33 cellular contexts compared by ENCODE assay signal in the genomic region with DNA sequence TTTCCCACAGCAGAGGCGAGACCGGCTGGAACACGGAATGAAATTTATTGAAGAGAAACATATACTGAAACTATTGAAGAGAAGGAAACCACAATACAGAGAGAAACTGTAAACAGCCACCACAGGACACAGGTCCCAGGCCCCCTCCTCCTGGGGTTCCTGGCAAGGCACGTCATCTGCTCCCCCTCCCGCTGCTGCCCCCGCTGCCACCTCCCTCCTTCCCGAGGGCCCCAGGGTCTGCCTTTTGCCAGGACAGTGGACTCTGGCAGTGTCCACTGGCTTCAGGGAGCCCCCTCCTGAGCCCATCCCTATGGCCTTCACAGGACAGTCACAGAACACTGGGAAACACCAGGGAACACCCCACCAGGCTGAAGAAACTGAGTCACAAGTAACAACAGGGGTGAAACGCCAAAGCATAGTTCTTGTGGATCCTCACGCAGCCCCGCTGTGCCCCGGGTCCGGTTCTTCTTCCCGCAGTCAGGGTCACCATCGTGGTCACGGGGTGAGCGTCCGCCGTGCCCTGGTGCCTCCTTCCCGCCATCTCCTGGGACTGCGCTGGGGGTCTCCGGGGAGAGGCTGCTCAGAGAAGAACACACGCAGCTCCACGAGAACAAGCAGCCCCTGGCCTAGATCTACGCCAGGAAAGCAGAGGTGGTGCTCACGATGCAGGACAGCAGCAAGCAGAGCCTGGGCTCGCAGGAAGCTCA. TPM values are rescaled to one million over a fixed set of nuclear protein-coding genes. Genes with fewer than 3 reads are reported as not detected.
"Had no signal": no experiment of that assay in that cellular context is flagged by ENCODE, and none has a peak within 500 bp of the region (broad histone marks: within the 10 kb centered on the region; RNA-seq: fewer than 3 reads in every experiment).

No MANE protein-coding gene starts in this region.

- DNase-seq: activated CD4-positive, alpha-beta T cell treated with anti-CD3 and anti-CD28 coated beads for 4 hours; activated CD4-positive, alpha-beta T cell treated with anti-CD3 and anti-CD28 coated beads, Interleukin-2, amount 50 U/mL, for 48 hours; activated CD4-positive, CD25-positive, alpha-beta regulatory T cell; activated CD8-positive, alpha-beta memory T cell treated with anti-CD3 and anti-CD28 coated beads for 24 hours; activated CD8-positive, alpha-beta memory T cell treated with anti-CD3 and anti-CD28 coated beads, Interleukin-2, amount 50 U/mL, for 4 hours; activated naive CD4-positive, alpha-beta T cell treated with anti-CD3 and anti-CD28 coated beads for 36 hours; activated T-cell treated with anti-CD3 and anti-CD28 coated beads, Interleukin-2, amount 50 U/mL, for 24 hours; central memory CD4-positive, alpha-beta T cell; islet precursor cell; left cardiac atrium; left ventricle myocardium superior; retina; sigmoid colon; small intestine; stimulated activated CD4-positive, alpha-beta T cell treated with anti-CD3 and anti-CD28 coated beads, Interleukin-1b, Interleukin-23, amount 100 ng/mL, for 48 hours; stimulated activated CD4-positive, alpha-beta T cell treated with anti-CD3 and anti-CD28 coated beads, Interleukin-4, amount 100 ng/mL, for 4 hours; stimulated activated CD8-positive, alpha-beta memory T cell treated with anti-CD3 and anti-CD28 coated beads, Interleukin-4, amount 100 ng/mL, for 48 hours; stimulated activated naive CD8-positive, alpha-beta T cell treated with anti-CD3 and anti-CD28 coated beads, Interleukin-15, amount 100 ng/mL, for 72 hours; substantia nigra; upper lobe of left lung had no signal

- H3K27ac Mint-ChIP-seq: activated naive CD4-positive, alpha-beta T cell treated with anti-CD3 and anti-CD28 coated beads for 36 hours; activated T-cell treated with anti-CD3 and anti-CD28 coated beads, Interleukin-2, amount 50 U/mL, for 24 hours; natural killer cell treated with Interleukin-12 subunit alpha and Interleukin-12 subunit beta and Interleukin-15 and Interleukin-18, amount 100 ng/mL, for 72 hours; stimulated activated memory B cell treated with anti-CD40 and anti-IgM and Interleukin-4, amounts not matched to agents 10 μg/mL and 1 μg/mL and 100 μg/mL, for 72 hours; stimulated activated naive CD8-positive, alpha-beta T cell treated with anti-CD3 and anti-CD28 coated beads, Interleukin-15, amount 100 ng/mL, for 72 hours had no signal

- H3K4me1 ChIP-seq: breast epithelium, gastroesophageal sphincter, prostate gland, sigmoid colon, upper lobe of left lung had no signal

- H3K4me1 Mint-ChIP-seq: stimulated activated memory B cell treated with anti-CD40 and anti-IgM and Interleukin-4, amounts not matched to agents 10 μg/mL and 1 μg/mL and 100 μg/mL, for 72 hours had no signal

- H3K27me3 ChIP-seq: hepatocyte, sigmoid colon had no signal

- H3K4me3 Mint-ChIP-seq: activated naive CD4-positive, alpha-beta T cell treated with anti-CD3 and anti-CD28 coated beads for 36 hours; activated T-cell treated with anti-CD3 and anti-CD28 coated beads, Interleukin-2, amount 50 U/mL, for 24 hours; natural killer cell treated with Interleukin-12 subunit alpha and Interleukin-12 subunit beta and Interleukin-15 and Interleukin-18, amount 100 ng/mL, for 72 hours; stimulated activated memory B cell treated with anti-CD40 and anti-IgM and Interleukin-4, amounts not matched to agents 10 μg/mL and 1 μg/mL and 100 μg/mL, for 72 hours; stimulated activated naive CD8-positive, alpha-beta T cell treated with anti-CD3 and anti-CD28 coated beads, Interleukin-15, amount 100 ng/mL, for 72 hours had no signal

- H3K9me3 Mint-ChIP-seq: activated naive CD4-positive, alpha-beta T cell treated with anti-CD3 and anti-CD28 coated beads for 36 hours; activated T-cell treated with anti-CD3 and anti-CD28 coated beads, Interleukin-2, amount 50 U/mL, for 24 hours; natural killer cell treated with Interleukin-12 subunit alpha and Interleukin-12 subunit beta and Interleukin-15 and Interleukin-18, amount 100 ng/mL, for 72 hours; stimulated activated memory B cell treated with anti-CD40 and anti-IgM and Interleukin-4, amounts not matched to agents 10 μg/mL and 1 μg/mL and 100 μg/mL, for 72 hours; stimulated activated naive CD8-positive, alpha-beta T cell treated with anti-CD3 and anti-CD28 coated beads, Interleukin-15, amount 100 ng/mL, for 72 hours had no signal

- H3K4me2 ChIP-seq: hepatocyte had no signal

- H3K9me3 ChIP-seq: gastroesophageal sphincter, mucosa of descending colon, prostate gland, sigmoid colon had no signal

- H3K4me3 ChIP-seq: breast epithelium, gastroesophageal sphincter, hepatocyte, mucosa of descending colon, prostate gland, sigmoid colon, upper lobe of left lung had no signal

- H3K36me3 ChIP-seq: breast epithelium, gastroesophageal sphincter, prostate gland, sigmoid colon, upper lobe of left lung had no signal

- H3K36me3 Mint-ChIP-seq: natural killer cell treated with Interleukin-12 subunit alpha and Interleukin-12 subunit beta and Interleukin-15 and Interleukin-18, amount 100 ng/mL, for 72 hours; stimulated activated memory B cell treated with anti-CD40 and anti-IgM and Interleukin-4, amounts not matched to agents 10 μg/mL and 1 μg/mL and 100 μg/mL, for 72 hours had no signal

- H3K27me3 Mint-ChIP-seq: stimulated activated memory B cell treated with anti-CD40 and anti-IgM and Interleukin-4, amounts not matched to agents 10 μg/mL and 1 μg/mL and 100 μg/mL, for 72 hours; stimulated activated naive CD8-positive, alpha-beta T cell treated with anti-CD3 and anti-CD28 coated beads, Interleukin-15, amount 100 ng/mL, for 72 hours had no signal

- H3K27ac ChIP-seq: breast epithelium, gastroesophageal sphincter, hepatocyte, prostate gland, sigmoid colon, upper lobe of left lung had no signal

- ATAC-seq: gastroesophageal sphincter; left cardiac atrium; left ventricle myocardium superior; mucosa of descending colon; natural killer cell treated with Interleukin-12 subunit alpha and Interleukin-12 subunit beta and Interleukin-15 and Interleukin-18, amount 100 ng/mL, for 72 hours; stimulated activated memory B cell treated with anti-CD40 and anti-IgM and Interleukin-4, amounts not matched to agents 10 μg/mL and 1 μg/mL and 100 μg/mL, for 72 hours had no signal

RNA-seq across cellular contexts. Expression of gene PNMA6E, which starts 5.4 kb away (rescaled TPM):
- total RNA-seq: activated naive CD4-positive, alpha-beta T cell treated with anti-CD3 and anti-CD28 coated beads for 36 hours; breast epithelium; endothelial cell of umbilical vein; fibroblast of lung; fibroblast of villous mesenchyme; gastroesophageal sphincter; hepatocyte; left cardiac atrium; left ventricle myocardium superior; lung microvascular endothelial cell; mesenteric fat pad; mucosa of descending colon; myocyte; natural killer cell treated with Interleukin-12 subunit alpha and Interleukin-12 subunit beta and Interleukin-15 and Interleukin-18, amount 100 ng/mL, for 72 hours; sigmoid colon had no signal

RNA-seq across cellular contexts. Expression of gene ZFP92, which starts 15.5 kb away (rescaled TPM):
- total RNA-seq: myocyte had no signal
